Comparison of ENCODE assay signal across 12 cellular contexts in the genomic region with DNA sequence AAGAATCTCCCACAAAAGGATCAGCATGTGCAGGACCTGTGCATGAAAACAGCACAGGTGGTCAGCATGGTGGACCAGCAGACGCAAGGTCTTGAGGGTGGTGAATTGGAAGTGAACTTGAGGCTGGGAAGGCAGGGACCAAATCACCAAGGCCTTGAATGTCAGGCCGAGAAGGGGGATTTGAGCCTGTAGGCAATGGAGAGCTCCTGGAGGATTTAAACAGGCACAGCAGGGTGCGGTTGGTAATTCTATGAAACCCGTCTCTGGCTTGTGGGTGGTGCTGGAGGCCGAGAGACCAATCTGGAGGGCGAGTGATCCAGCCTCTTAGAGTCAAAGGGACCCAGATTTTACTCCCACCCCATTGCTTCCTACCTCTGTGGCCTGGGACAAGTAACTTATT. TPM values are rescaled to one million over a fixed set of nuclear protein-coding genes. Genes with fewer than 3 reads are reported as not detected.
DNase-seq lines count a peak whose midpoint lies in the region; ATAC-seq and TF ChIP-seq lines count a peak whose summit lies in the region.
"Had no signal": no experiment of that assay in that cellular context is flagged by ENCODE, and none has a peak within 500 bp of the region (broad histone marks: within the 10 kb centered on the region; RNA-seq: fewer than 3 reads in every experiment).

No MANE protein-coding gene starts in this region.

- H3K36me3 ChIP-seq in A673 (ENCODE audit: insufficient read depth, low read length, poor library complexity, severe bottlenecking) (no peaks in the 10 kb centered on the region), mucosa of stomach (ENCODE audit: control insufficient read depth, insufficient read depth, low read length) (no peaks in the 10 kb centered on the region)

- no TSS peak for BruUV-seq in A673 (replicated peaks; lab: Mats Ljungman, UMichigan)

- CTCF ChIA-PET in A673 (lab: Charles Lee) = interaction anchor here (1.0 kb wide), 1 partner anchor 22 kb away, joined by 3 read pairs; no protein-coding TSS in a partner anchor

- H3K27ac Mint-ChIP-seq in HFFc6 = peak overlapping the region; percentile 14; the same call in 1 of the 2 replicates
- H3K27ac Mint-ChIP-seq: activated T-helper 1 cell treated with anti-CD3 and anti-CD28 coated beads, Interleukin-12 subunit alpha, Interleukin-12 subunit beta, Interleukin-2, Interleukin-4 antibody, amounts not matched to agents 30 ng/mL and 10 ng/mL and 1 ng/mL, durations not matched to agents 14 hours and 24 hours and 36 hours; natural killer cell had no signal

- DNase-seq in A673 (ENCODE audit: low spot score) (peak; percentile 80), HFFc6 (no peak), coronary artery (ENCODE audit: low spot score) (no peak), retina (no peak), GM19240 (ENCODE audit: insufficient read length, low spot score) (no peak)
- DNase-seq: C1 segment of cervical spinal cord, natural killer cell, NCI-H1417 had no signal

- H3K27ac ChIP-seq in A673 (ENCODE audit: low read depth, low read length, poor library complexity, severe bottlenecking) = no peak overlapping the region
- peak overlapping the region; percentile 92 to 98 for H3K27ac ChIP-seq in coronary artery

- TF ChIP-seq CTCF in A673 (conservative IDR thresholded peaks at IDR 0.05; ENCODE audit: low read depth, low read length) = no peak
- no peak for TF ChIP-seq CTCF in HFFc6 (IDR thresholded peaks at IDR 0.05)
- no peak for TF ChIP-seq CTCF in coronary artery (IDR thresholded peaks at IDR 0.05)

- peaks cover 2% of the 10 kb centered on the region; the same call in 1 of the 2 replicates for H3K9me3 Mint-ChIP-seq in HFFc6
- H3K9me3 Mint-ChIP-seq: activated T-helper 1 cell treated with anti-CD3 and anti-CD28 coated beads, Interleukin-12 subunit alpha, Interleukin-12 subunit beta, Interleukin-2, Interleukin-4 antibody, amounts not matched to agents 30 ng/mL and 10 ng/mL and 1 ng/mL, durations not matched to agents 14 hours and 24 hours and 36 hours; natural killer cell had no signal

- no peaks in the 10 kb centered on the region for H3K27me3 ChIP-seq in A673 (replicated peaks; ENCODE audit: insufficient read depth, low read depth, low read length, poor library complexity)
- no peaks in the 10 kb centered on the region for H3K27me3 ChIP-seq in mucosa of stomach (ENCODE audit: control insufficient read depth, insufficient read depth, low read length)

- no peak for ATAC-seq in GM18867 (IDR thresholded peaks at IDR 0.05; ENCODE audit: unreplicated experiment)
- no peak for ATAC-seq in HG03521 (IDR thresholded peaks at IDR 0.05; ENCODE audit: unreplicated experiment)
- ATAC-seq: natural killer cell had no signal

- intact Hi-C loops in A673 (cut with micrococcal nuclease; ENCODE audit: unreplicated experiment) = no loop called here

- peaks cover 2% of the 10 kb centered on the region; the same call in 1 of the 2 replicates for H3K36me3 Mint-ChIP-seq in HFFc6 (ENCODE audit: low read depth)
- H3K36me3 Mint-ChIP-seq: natural killer cell had no signal

- peaks cover 27% of the 10 kb centered on the region for H3K4me1 ChIP-seq in A673 (ENCODE audit: insufficient read depth, low read length, poor library complexity, severe bottlenecking)
- H3K4me1 ChIP-seq in mucosa of stomach (ENCODE audit: control insufficient read depth, insufficient read depth, low read length) = peaks cover 69% of the 10 kb centered on the region

- H3K4me1 Mint-ChIP-seq in HFFc6 (ENCODE audit: low read depth) = peaks cover 32% of the 10 kb centered on the region

- no peaks in the 10 kb centered on the region for H3K9me3 ChIP-seq in A673 (ENCODE audit: low read depth, low read length, poor library complexity, severe bottlenecking)
- no peaks in the 10 kb centered on the region for H3K9me3 ChIP-seq in mucosa of stomach (ENCODE audit: control insufficient read depth, low read length)

- peak overlapping the region; percentile 84; the same call in 1 of the 2 replicates for H3K4me3 Mint-ChIP-seq in HFFc6
- H3K4me3 Mint-ChIP-seq: natural killer cell had no signal

- H3K27me3 Mint-ChIP-seq in HFFc6 (ENCODE audit: insufficient read depth) = peaks cover 11% of the 10 kb centered on the region

- POLR2A ChIA-PET in A673 (lab: Charles Lee; ENCODE audit: low non-redundant PET) = interaction anchor here (0.7 kb wide), 1 partner anchor 9 kb away, joined by 4 read pairs; no protein-coding TSS in a partner anchor

- H3K4me3 ChIP-seq in A673 (ENCODE audit: low read depth, low read length, poor library complexity, severe bottlenecking) = peak overlapping the region; percentile 96
- peak overlapping the region; percentile 86 for H3K4me3 ChIP-seq in coronary artery
- peak overlapping the region; percentile 42 for H3K4me3 ChIP-seq in mucosa of stomach (ENCODE audit: low read length)

- H3K9ac ChIP-seq in mucosa of stomach (ENCODE audit: low read length) = peak overlapping the region; percentile 91

RNA-seq across cellular contexts. Expression of a gene that starts 2.4 kb away (rescaled TPM):
- 25.3 and 29.0 TPM in 2 replicates for total RNA-seq in A673 (2021)
- 10 to 100 TPM in 3 of 6 experiments, 1 to 10 TPM in 3; 8.3 to 11.0 (median 10.1) TPM for total RNA-seq in HFFc6 (2021; fragmentation: NEBNext Ultra II Directional; extraction: Animal tissue kit (Norgen Biotek cat#: 25700))
- total RNA-seq: natural killer cell had no signal

Comparison
In these comparisons a context has a peak if more than half of its experiments do, and no peak if none do; other contexts are left out.
1. H3K4me3 ChIP-seq: peak in every context shown above with its lines; median percentile 96 in A673; 86 in coronary artery; 42 in mucosa of stomach.